In genomic region chr6:43990275-43990626, GRCh38 we compare ENCODE assay signal across 13 cellular contexts.
DNase-seq lines count a peak whose midpoint lies in the region; ATAC-seq, FAIRE-seq and TF ChIP-seq lines count a peak whose summit lies in the region.
"Had no signal": no experiment of that assay in that cellular context is flagged by ENCODE, and none has a peak within 500 bp of the region (broad histone marks: within the 10 kb centered on the region; RNA-seq: fewer than 3 reads in every experiment).

No MANE protein-coding gene starts in this region.

- H3K27ac Mint-ChIP-seq in chondrocyte (ENCODE audit: unreplicated experiment), result peak overlapping the region; percentile 66
- peak overlapping the region; percentile 44 for H3K27ac Mint-ChIP-seq in mesothelial cell of epicardium
- H3K27ac Mint-ChIP-seq: activated CD4-positive, alpha-beta memory T cell treated with anti-CD3 and anti-CD28 coated beads, Interleukin-2, amount 10 ng/mL, durations not matched to agents 7 days and 5 days; T-helper 1 cell treated with Interleukin-12 subunit alpha and Interleukin-12 subunit beta and Interleukin-4 antibody, amounts not matched to agents 30 μg/mL and 1 μg/mL, for 36 hours had no signal

- no peaks in the 10 kb centered on the region for H3K9me3 Mint-ChIP-seq in chondrocyte (ENCODE audit: low read depth)
- no peaks in the 10 kb centered on the region for H3K9me3 Mint-ChIP-seq in mesothelial cell of epicardium
- H3K9me3 Mint-ChIP-seq: activated CD4-positive, alpha-beta memory T cell treated with anti-CD3 and anti-CD28 coated beads, Interleukin-2, amount 10 ng/mL, durations not matched to agents 7 days and 5 days; activated naive CD4-positive, alpha-beta T cell treated with anti-CD3 and anti-CD28 coated beads, Interleukin-2, amount 50 U/mL, for 72 hours; T-helper 1 cell treated with Interleukin-12 subunit alpha and Interleukin-12 subunit beta and Interleukin-4 antibody, amounts not matched to agents 30 μg/mL and 1 μg/mL, for 36 hours had no signal

- no peak overlapping the region for H3K4me3 ChIP-seq in H7 (ENCODE audit: insufficient read depth, low read depth, low read length)
- H3K4me3 ChIP-seq in kidney (ENCODE audit: low read length in 2 of 2), result no peak overlapping the region

- no peaks in the 10 kb centered on the region for H3K27me3 ChIP-seq in H7 (ENCODE audit: control insufficient read depth, insufficient read depth, low read length)

- H3K36me3 ChIP-seq in H7 (replicated peaks; ENCODE audit: control insufficient read depth, insufficient read depth, low read length), result no peaks in the 10 kb centered on the region
- no peaks in the 10 kb centered on the region for H3K36me3 ChIP-seq in kidney (ENCODE audit: control insufficient read depth in 1 of 2, insufficient read depth in 2 of 2, low read length in 2 of 2)

- peak; percentile 25 for DNase-seq in H7
- peak; percentile 40 for DNase-seq in chondrocyte (ENCODE audit: low spot score)
- DNase-seq in mesothelial cell of epicardium (ENCODE audit: low spot score in 2 of 2, unreplicated experiment in 2 of 2), result no peak
- no peak for DNase-seq in NCI-H2107 treated with DMSO at 0.1 percent for 48 hours (lab: John Stamatoyannopoulos, UW; ENCODE audit: unreplicated experiment)
- no peak for DNase-seq in SHP77 (lab: John Stamatoyannopoulos, UW)
- DNase-seq in kidney, result no peak
- DNase-seq: activated CD4-positive, alpha-beta memory T cell treated with anti-CD3 and anti-CD28 coated beads, Interleukin-2, amount 10 ng/mL, durations not matched to agents 7 days and 5 days; stimulated activated CD4-positive, alpha-beta T cell treated with anti-CD3 and anti-CD28 coated beads, Interleukin-12 subunit alpha, Interleukin-12 subunit beta, amount 100 ng/mL, for 4 hours had no signal

- peaks cover 1% of the 10 kb centered on the region for H3K27me3 Mint-ChIP-seq in chondrocyte (ENCODE audit: low read depth)
- peaks cover 11% of the 10 kb centered on the region for H3K27me3 Mint-ChIP-seq in mesothelial cell of epicardium (ENCODE audit: low read depth)

- peaks cover 20% of the 10 kb centered on the region for H3K4me1 Mint-ChIP-seq in chondrocyte (ENCODE audit: low read depth)
- peaks cover 27% of the 10 kb centered on the region for H3K4me1 Mint-ChIP-seq in mesothelial cell of epicardium
- H3K4me1 Mint-ChIP-seq: activated CD4-positive, alpha-beta memory T cell treated with anti-CD3 and anti-CD28 coated beads, Interleukin-2, amount 10 ng/mL, durations not matched to agents 7 days and 5 days had no signal

- peak overlapping the region; percentile 83 for H3K27ac ChIP-seq in 22Rv1
- no peak overlapping the region for H3K27ac ChIP-seq in kidney (ENCODE audit: low read depth in 2 of 2, low read length in 2 of 2)

- H3K4me1 ChIP-seq in kidney (ENCODE audit: control insufficient read depth in 1 of 2, insufficient read depth in 1 of 2, low read depth in 1 of 2, low read length in 2 of 2), result peaks cover 27 to 39% of the 10 kb centered on the region in 2 donors

- no peak overlapping the region for H3K4me3 Mint-ChIP-seq in chondrocyte (ENCODE audit: unreplicated experiment)
- H3K4me3 Mint-ChIP-seq in mesothelial cell of epicardium, result no peak overlapping the region
- H3K4me3 Mint-ChIP-seq: activated CD4-positive, alpha-beta memory T cell treated with anti-CD3 and anti-CD28 coated beads, Interleukin-2, amount 10 ng/mL, durations not matched to agents 7 days and 5 days; T-helper 1 cell treated with Interleukin-12 subunit alpha and Interleukin-12 subunit beta and Interleukin-4 antibody, amounts not matched to agents 30 μg/mL and 1 μg/mL, for 36 hours had no signal

- no peak for FAIRE-seq in kidney (lab: Jason Lieb, UNC)

- H3K9ac ChIP-seq in kidney (ENCODE audit: low read length in 2 of 2), result peak overlapping the region in 1 of 2 donors; percentile 24

- no peaks in the 10 kb centered on the region for H3K9me3 ChIP-seq in kidney (ENCODE audit: control insufficient read depth in 1 of 2, low read length in 2 of 2)

- ATAC-seq in GM21786 (IDR thresholded peaks at IDR 0.05; ENCODE audit: unreplicated experiment), result no peak
- ATAC-seq: activated naive CD4-positive, alpha-beta T cell treated with anti-CD3 and anti-CD28 coated beads, Interleukin-2, amount 50 U/mL, for 72 hours; HCT116 had no signal

- no peaks in the 10 kb centered on the region for H3K36me3 Mint-ChIP-seq in chondrocyte (ENCODE audit: low read depth)
- no peaks in the 10 kb centered on the region for H3K36me3 Mint-ChIP-seq in mesothelial cell of epicardium
- H3K36me3 Mint-ChIP-seq: activated naive CD4-positive, alpha-beta T cell treated with anti-CD3 and anti-CD28 coated beads, Interleukin-2, amount 50 U/mL, for 72 hours had no signal

- TF ChIP-seq CTCF in 22Rv1 (IDR thresholded peaks at IDR 0.05), result no peak
- TF ChIP-seq CTCF in chondrocyte (IDR thresholded peaks at IDR 0.05), result no peak
- no peak for TF ChIP-seq CTCF in mesothelial cell of epicardium (IDR thresholded peaks at IDR 0.05; ENCODE audit: unreplicated experiment)
- TF ChIP-seq CTCF in kidney (IDR thresholded peaks at IDR 0.05; ENCODE audit: borderline replicate concordance, extremely low read depth, insufficient read depth), result no peak

- intact Hi-C loops in kidney (cut with DNase I), result no loop called here

Comparison
In these comparisons a context has a peak if more than half of its experiments do, and no peak if none do; other contexts are left out.
1. DNase-seq: peak in H7 (single experiment) and chondrocyte (single experiment); none in mesothelial cell of epicardium (0 of 2), NCI-H2107 treated with DMSO at 0.1 percent for 48 hours (single experiment), SHP77 (0 of 2) and kidney (single experiment).